In genomic region chr14:100881211-100882025, GRCh38 we compare ENCODE assay signal across 27 cellular contexts. TPM values are rescaled to one million over a fixed set of nuclear protein-coding genes. Genes with fewer than 3 reads are reported as not detected.
"Had no signal": no experiment of that assay in that cellular context is flagged by ENCODE, and none has a peak within 500 bp of the region (broad histone marks: within the 10 kb centered on the region; RNA-seq: fewer than 3 reads in every experiment).

No MANE protein-coding gene starts in this region.

- H3K4me3 ChIP-seq: heart right ventricle, left lung, tibial artery, upper lobe of left lung, vagina had no signal

- ATAC-seq: esophagus mucosa; left lung; naive thymus-derived CD4-positive, alpha-beta T cell; stimulated activated memory B cell treated with anti-CD40 and anti-IgM and Interleukin-4, amounts not matched to agents 10 μg/mL and 1 μg/mL and 100 μg/mL, for 72 hours had no signal

- H3K9me3 ChIP-seq: neutrophil, upper lobe of left lung, vagina had no signal

- H3K9me3 Mint-ChIP-seq: stimulated activated naive CD8-positive, alpha-beta T cell treated with anti-CD3 and anti-CD28 coated beads, Interleukin-15, Interleukin-2, amounts not matched to agents 100 ng/mL and 50 ng/mL, for 24 hours had no signal

- H3K36me3 ChIP-seq: heart right ventricle, left lung, neutrophil, tibial artery, upper lobe of left lung, vagina had no signal

- H3K27me3 ChIP-seq: neutrophil, upper lobe of left lung, vagina had no signal

- H3K27ac Mint-ChIP-seq: naive thymus-derived CD4-positive, alpha-beta T cell; stimulated activated memory B cell treated with anti-CD40 and anti-IgM and Interleukin-4, amounts not matched to agents 10 μg/mL and 1 μg/mL and 100 μg/mL, for 72 hours; stimulated activated naive CD8-positive, alpha-beta T cell treated with anti-CD3 and anti-CD28 coated beads, Interleukin-15, Interleukin-2, amounts not matched to agents 100 ng/mL and 50 ng/mL, for 24 hours had no signal

- FAIRE-seq: endometrium, frontal cortex, islet of Langerhans had no signal

- DNase-seq: effector memory CD4-positive, alpha-beta T cell; hypothalamus; mammary epithelial cell; naive thymus-derived CD4-positive, alpha-beta T cell; nephron progenitor cell; stimulated activated CD4-positive, alpha-beta T cell treated with anti-CD3 and anti-CD28 coated beads, Interleukin-15, amount 100 ng/mL, for 24 hours; stimulated activated CD4-positive, alpha-beta T cell treated with anti-CD3 and anti-CD28 coated beads, Interleukin-1b, Interleukin-23, amount 100 ng/mL, for 48 hours; stimulated activated CD4-positive, alpha-beta T cell treated with anti-CD3 and anti-CD28 coated beads, Interleukin-4, amount 100 ng/mL, for 24 hours; tibial artery; upper lobe of left lung had no signal

- H3K4me1 Mint-ChIP-seq: naive thymus-derived CD4-positive, alpha-beta T cell; stimulated activated memory B cell treated with anti-CD40 and anti-IgM and Interleukin-4, amounts not matched to agents 10 μg/mL and 1 μg/mL and 100 μg/mL, for 72 hours had no signal

- H3K27ac ChIP-seq: heart right ventricle, left lung, neutrophil, tibial artery, upper lobe of left lung, vagina had no signal

- H3K4me3 Mint-ChIP-seq: naive thymus-derived CD4-positive, alpha-beta T cell; nephron progenitor cell; stimulated activated memory B cell treated with anti-CD40 and anti-IgM and Interleukin-4, amounts not matched to agents 10 μg/mL and 1 μg/mL and 100 μg/mL, for 72 hours; stimulated activated naive CD8-positive, alpha-beta T cell treated with anti-CD3 and anti-CD28 coated beads, Interleukin-15, Interleukin-2, amounts not matched to agents 100 ng/mL and 50 ng/mL, for 24 hours had no signal

- H3K4me1 ChIP-seq: left lung, tibial artery, upper lobe of left lung, vagina had no signal

- H3K36me3 Mint-ChIP-seq: naive thymus-derived CD4-positive, alpha-beta T cell; stimulated activated memory B cell treated with anti-CD40 and anti-IgM and Interleukin-4, amounts not matched to agents 10 μg/mL and 1 μg/mL and 100 μg/mL, for 72 hours had no signal

RNA-seq across cellular contexts. Expression of gene RTL1, which starts 22.1 kb away (rescaled TPM):
- total RNA-seq: esophagus mucosa; fibroblast of lung; frontal cortex; glomerular endothelial cell; heart right ventricle; left lung; mammary epithelial cell; mesenteric fat pad; mononuclear cell; naive thymus-derived CD4-positive, alpha-beta T cell; osteoblast; pulmonary artery endothelial cell; temporal lobe; upper lobe of left lung; vagina had no signal
- polyA plus RNA-seq: fibroblast of lung; heart right ventricle; mammary epithelial cell; naive thymus-derived CD4-positive, alpha-beta T cell had no signal

RNA-seq across cellular contexts. Expression of gene MEG3, which starts 55.5 kb away (rescaled TPM):
- polyA plus RNA-seq: naive thymus-derived CD4-positive, alpha-beta T cell had no signal
